ENCODE assay signal across 17 cellular contexts in genomic region chr15:66803749-66804148, GRCh38.
DNase-seq lines count a peak whose midpoint lies in the region; ATAC-seq, FAIRE-seq and TF ChIP-seq lines count a peak whose summit lies in the region.
"Had no signal": no experiment of that assay in that cellular context is flagged by ENCODE, and none has a peak within 500 bp of the region (broad histone marks: within the 10 kb centered on the region; RNA-seq: fewer than 3 reads in every experiment).

No MANE protein-coding gene starts in this region.

- WGBS in heart right ventricle, 2 donors: 85 to 89% methylated on average over 1 of the region's 1 CpG
- WGBS in esophagus, 2 donors: 43 to 59% methylated on average over 1 of the region's 1 CpG
- 58 to 73% methylated on average over 1 of the region's 1 CpG for WGBS in aorta, 2 donors

- TF ChIP-seq CTCF in heart right ventricle (IDR thresholded peaks at IDR 0.05) (no peak), parathyroid adenoma (IDR thresholded peaks at IDR 0.05) (no peak)

- H3K4me1 ChIP-seq in heart right ventricle: peaks cover 13 to 38% (median 24%) of the 10 kb centered on the region in 9 donors
- H3K4me1 ChIP-seq in esophagus (ENCODE audit: control insufficient read depth in 2 of 2, insufficient read depth in 2 of 2, low read length in 1 of 2): peaks cover 6 to 11% of the 10 kb centered on the region in 2 donors
- H3K4me1 ChIP-seq in parathyroid adenoma: peaks cover 13% of the 10 kb centered on the region
- H3K4me1 ChIP-seq in aorta (ENCODE audit: control insufficient read depth in 1 of 2, insufficient read depth in 2 of 2, low read length in 2 of 2): peaks cover 0 to 3% of the 10 kb centered on the region in 2 donors

- no peak overlapping the region for H3K9ac ChIP-seq in parathyroid adenoma
- H3K9ac ChIP-seq: KMS-11 had no signal

- FAIRE-seq in urothelium cell line (lab: Jason Lieb, UNC): peak; percentile 55
- FAIRE-seq: GM19239, islet of Langerhans had no signal

- H3K9me3 Mint-ChIP-seq in T-helper 2 cell treated with Interferon-gamma antibody and Interleukin-4, amounts not matched to agents 5 μg/mL and 100 μg/mL, for 36 hours: no peaks in the 10 kb centered on the region

- no peak overlapping the region for H2AFZ ChIP-seq in parathyroid adenoma

- H3K27ac Mint-ChIP-seq in T-helper 2 cell treated with Interferon-gamma antibody and Interleukin-4, amounts not matched to agents 5 μg/mL and 100 μg/mL, for 36 hours: no peak overlapping the region
- H3K27ac Mint-ChIP-seq: T-helper 17 cell had no signal

- H3K9me3 ChIP-seq in heart right ventricle: no peaks in the 10 kb centered on the region
- no peaks in the 10 kb centered on the region for H3K9me3 ChIP-seq in esophagus (ENCODE audit: control insufficient read depth in 2 of 2, insufficient read depth in 1 of 2, low read depth in 1 of 2, low read length in 1 of 2)
- no peaks in the 10 kb centered on the region for H3K9me3 ChIP-seq in parathyroid adenoma (ENCODE audit: control insufficient read depth, low read length)
- H3K9me3 ChIP-seq in aorta (ENCODE audit: control insufficient read depth, low read length): no peaks in the 10 kb centered on the region

- no peak for DNase-seq in heart right ventricle
- DNase-seq in cardiac septum (ENCODE audit: low spot score): no peak
- DNase-seq in urothelium cell line (ENCODE audit: low spot score): no peak
- no peak for DNase-seq in UCSD-AML1 (lab: John Stamatoyannopoulos, UW; ENCODE audit: unreplicated experiment)
- DNase-seq in aorta: no peak
- DNase-seq in T-helper 2 cell treated with Interferon-gamma antibody and Interleukin-4, amounts not matched to agents 5 μg/mL and 100 μg/mL, for 36 hours (ENCODE audit: low spot score): no peak
- DNase-seq: activated CD4-positive, alpha-beta T cell treated with anti-CD3 and anti-CD28 coated beads, Interleukin-2, amount 50 U/mL, for 4 hours; activated effector memory CD4-positive, alpha-beta T cell treated with Interleukin-2 at 50 U/mL for 16 hours; DMS153; NCI-H2081; NK-92 treated with Interleukin-12 subunit alpha and Interleukin-12 subunit beta, amount 100 ng/mL, for 24 hours; T-helper 17 cell had no signal

- H3K4me3 Mint-ChIP-seq in T-helper 2 cell treated with Interferon-gamma antibody and Interleukin-4, amounts not matched to agents 5 μg/mL and 100 μg/mL, for 36 hours: no peak overlapping the region
- H3K4me3 Mint-ChIP-seq: T-helper 17 cell had no signal

- intact Hi-C loops in heart right ventricle (cut with DNase I) (loop anchor here in 3 of 10 donors (1.0 to 5.0 kb wide), 3 partner anchors 34 to 40 kb away; no protein-coding TSS in a partner anchor), cardiac septum (cut with DNase I) (loop anchor here (2.0 kb wide), 1 partner anchor 39 kb away; no protein-coding TSS in a partner anchor), aorta (cut with DNase I) (loop anchor here (5.0 kb wide), 2 partner anchors 34 to 39 kb away; no protein-coding TSS in a partner anchor)

- H3K27ac ChIP-seq in heart right ventricle (peak overlapping the region in 9 of 10 donors; percentile 64 to 85 (median 79)), esophagus (ENCODE audit: low read depth in 2 of 2, low read length in 1 of 2) (peak overlapping the region; percentile 42 to 73), parathyroid adenoma (peak overlapping the region; percentile 68), aorta (ENCODE audit: low read depth in 1 of 2, low read length in 2 of 2) (peak overlapping the region in 1 of 2 donors; percentile 72)
- H3K27ac ChIP-seq: KMS-11 had no signal

- H3K4me2 ChIP-seq in parathyroid adenoma (ENCODE audit: low read length): no peak overlapping the region
- H3K4me2 ChIP-seq: KMS-11 had no signal

- no peak for ATAC-seq in heart right ventricle
- ATAC-seq in aorta (ENCODE audit: low FRiP score): no peak
- ATAC-seq: T-helper 17 cell had no signal

- H3K27me3 ChIP-seq in heart right ventricle (no peaks in the 10 kb centered on the region), esophagus (ENCODE audit: control insufficient read depth in 1 of 2, insufficient read depth in 2 of 2, low read length in 2 of 2) (no peaks in the 10 kb centered on the region), parathyroid adenoma (ENCODE audit: control insufficient read depth, insufficient read depth, low read length) (no peaks in the 10 kb centered on the region), aorta (ENCODE audit: control insufficient read depth in 1 of 2, insufficient read depth in 2 of 2, low read length in 1 of 2) (no peaks in the 10 kb centered on the region)

- no peaks in the 10 kb centered on the region for H3K79me2 ChIP-seq in parathyroid adenoma

- no peaks in the 10 kb centered on the region for H3K36me3 Mint-ChIP-seq in T-helper 2 cell treated with Interferon-gamma antibody and Interleukin-4, amounts not matched to agents 5 μg/mL and 100 μg/mL, for 36 hours (ENCODE audit: low read depth)

- no peaks in the 10 kb centered on the region for H3K4me1 Mint-ChIP-seq in T-helper 2 cell treated with Interferon-gamma antibody and Interleukin-4, amounts not matched to agents 5 μg/mL and 100 μg/mL, for 36 hours (ENCODE audit: low read depth)
- H3K4me1 Mint-ChIP-seq: T-helper 17 cell had no signal

- H3K27me3 Mint-ChIP-seq in T-helper 2 cell treated with Interferon-gamma antibody and Interleukin-4, amounts not matched to agents 5 μg/mL and 100 μg/mL, for 36 hours (ENCODE audit: low read depth): peaks cover 4% of the 10 kb centered on the region

- no peaks in the 10 kb centered on the region for H3K36me3 ChIP-seq in heart right ventricle
- H3K36me3 ChIP-seq in esophagus (ENCODE audit: control insufficient read depth in 2 of 2, insufficient read depth in 2 of 2, low read length in 1 of 2): no peaks in the 10 kb centered on the region
- H3K36me3 ChIP-seq in parathyroid adenoma (ENCODE audit: control insufficient read depth, insufficient read depth, low read length): no peaks in the 10 kb centered on the region
- no peaks in the 10 kb centered on the region for H3K36me3 ChIP-seq in aorta (ENCODE audit: control insufficient read depth in 1 of 2, insufficient read depth in 2 of 2, low read length in 1 of 2)

- no peak overlapping the region for H3K4me3 ChIP-seq in heart right ventricle
- H3K4me3 ChIP-seq in esophagus (ENCODE audit: low read depth in 1 of 2, low read length in 2 of 2): no peak overlapping the region
- H3K4me3 ChIP-seq in parathyroid adenoma (ENCODE audit: low read depth, low read length): no peak overlapping the region
- H3K4me3 ChIP-seq in aorta (ENCODE audit: low read length in 2 of 2): no peak overlapping the region
